9 cellular contexts compared by ENCODE assay signal in the genomic region with DNA sequence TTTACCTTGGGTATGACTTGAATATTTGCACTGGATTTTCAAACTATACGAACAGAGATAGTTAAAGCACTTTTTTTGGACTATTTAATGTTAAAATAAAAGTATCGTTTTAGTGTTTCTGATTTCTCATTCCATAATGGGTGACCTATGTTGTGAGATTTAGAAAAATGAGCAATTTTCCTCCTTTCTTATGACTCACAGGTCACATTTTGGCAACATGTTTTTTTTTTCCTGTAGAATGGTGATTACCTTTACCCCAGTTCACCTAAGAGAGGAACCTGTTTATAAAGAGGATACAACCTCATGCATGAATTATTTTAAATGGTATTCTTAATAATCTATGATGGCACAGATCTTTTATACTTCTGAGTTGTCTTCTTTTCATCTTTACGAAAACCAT.
DNase-seq lines count a peak whose midpoint lies in the region; ATAC-seq and TF ChIP-seq lines count a peak whose summit lies in the region.
"Had no signal": no experiment of that assay in that cellular context is flagged by ENCODE, and none has a peak within 500 bp of the region (broad histone marks: within the 10 kb centered on the region; RNA-seq: fewer than 3 reads in every experiment).

No MANE protein-coding gene starts in this region.

- peak overlapping the region in 3 of 4 donors; percentile 68 to 79 (median 73) for H3K27ac ChIP-seq in esophagus squamous epithelium
- peak overlapping the region in 7 of 8 donors; percentile 56 to 83 (median 76) for H3K27ac ChIP-seq in spleen
- H3K27ac ChIP-seq: 22Rv1 had no signal

- no peaks in the 10 kb centered on the region for H3K27me3 ChIP-seq in esophagus squamous epithelium
- no peaks in the 10 kb centered on the region for H3K27me3 ChIP-seq in spleen (replicated peaks in 1 of 7)

- peaks cover 80% of the 10 kb centered on the region for H3K4me1 Mint-ChIP-seq in T-helper 1 cell treated with Interleukin-12 subunit alpha and Interleukin-12 subunit beta and Interleukin-4 antibody, amounts not matched to agents 30 μg/mL and 1 μg/mL, for 36 hours (ENCODE audit: low read depth)
- peaks cover 31% of the 10 kb centered on the region for H3K4me1 Mint-ChIP-seq in mesothelial cell of epicardium

- peak overlapping the region; percentile 32 for H3K4me3 Mint-ChIP-seq in T-helper 1 cell treated with Interleukin-12 subunit alpha and Interleukin-12 subunit beta and Interleukin-4 antibody, amounts not matched to agents 30 μg/mL and 1 μg/mL, for 36 hours
- H3K4me3 Mint-ChIP-seq in mesothelial cell of epicardium = no peak overlapping the region

- no peak for TF ChIP-seq CTCF in esophagus squamous epithelium (IDR thresholded peaks at IDR 0.05)
- no peak for TF ChIP-seq CTCF in spleen (IDR thresholded peaks at IDR 0.05 in 8 of 11, conservative IDR thresholded peaks at IDR 0.05 in 3 of 11)
- TF ChIP-seq CTCF in mesothelial cell of epicardium (IDR thresholded peaks at IDR 0.05; ENCODE audit: unreplicated experiment) = no peak

- H3K4me3 ChIP-seq in esophagus squamous epithelium (no peak overlapping the region), spleen (peak overlapping the region in 1 of 8 donors; percentile 6)

- H3K4me1 ChIP-seq in esophagus squamous epithelium (peaks cover 16 to 74% (median 41%) of the 10 kb centered on the region in 3 donors), spleen (peaks cover 24 to 88% (median 62%) of the 10 kb centered on the region in 6 donors)

- H3K27ac Mint-ChIP-seq in T-helper 1 cell treated with Interleukin-12 subunit alpha and Interleukin-12 subunit beta and Interleukin-4 antibody, amounts not matched to agents 30 μg/mL and 1 μg/mL, for 36 hours = peak overlapping the region; percentile 71
- no peak overlapping the region for H3K27ac Mint-ChIP-seq in mesothelial cell of epicardium

- H3K27me3 Mint-ChIP-seq in T-helper 1 cell treated with Interleukin-12 subunit alpha and Interleukin-12 subunit beta and Interleukin-4 antibody, amounts not matched to agents 30 μg/mL and 1 μg/mL, for 36 hours (ENCODE audit: low read depth) = no peaks in the 10 kb centered on the region
- H3K27me3 Mint-ChIP-seq in mesothelial cell of epicardium (ENCODE audit: low read depth) = no peaks in the 10 kb centered on the region

- TF ChIP-seq POLR2A in esophagus squamous epithelium (IDR thresholded peaks at IDR 0.05) (no peak), spleen (IDR thresholded peaks at IDR 0.05) (no peak), erythroblast (IDR thresholded peaks at IDR 0.05; ENCODE audit: low read length) (no peak)

- no peaks in the 10 kb centered on the region for H3K9me3 ChIP-seq in esophagus squamous epithelium
- H3K9me3 ChIP-seq in spleen = peaks cover 0 to 5% (median 0%) of the 10 kb centered on the region in 8 donors

- ATAC-seq in activated CD4-positive, CD25-positive, alpha-beta regulatory T cell treated with anti-CD3 and anti-CD28 coated beads, Interleukin-2, amount 50 U/mL, for 24 hours = no peak

- H3K36me3 ChIP-seq in esophagus squamous epithelium = no peaks in the 10 kb centered on the region
- no peaks in the 10 kb centered on the region for H3K36me3 ChIP-seq in spleen

- intact Hi-C loops in esophagus squamous epithelium (cut with DNase I) = loop anchor here (10.0 kb wide), 1 partner anchor 439 kb away; a partner anchor contains a TSS
- intact Hi-C loops in spleen (cut with DNase I; ENCODE audit: low total_unique reads) = no loop called here

- peaks cover 31% of the 10 kb centered on the region for H3K36me3 Mint-ChIP-seq in T-helper 1 cell treated with Interleukin-12 subunit alpha and Interleukin-12 subunit beta and Interleukin-4 antibody, amounts not matched to agents 30 μg/mL and 1 μg/mL, for 36 hours (ENCODE audit: low read depth)
- H3K36me3 Mint-ChIP-seq in mesothelial cell of epicardium = peaks cover 15% of the 10 kb centered on the region

- 31 to 52% methylated on average over 3 of the region's 3 CpGs for WGBS in esophagus squamous epithelium, 2 donors
- 65 to 78% (median 67%) methylated on average over 3 of the region's 3 CpGs for WGBS in spleen, 5 donors

- H3K9me3 Mint-ChIP-seq in T-helper 1 cell treated with Interleukin-12 subunit alpha and Interleukin-12 subunit beta and Interleukin-4 antibody, amounts not matched to agents 30 μg/mL and 1 μg/mL, for 36 hours = peaks cover 18% of the 10 kb centered on the region
- H3K9me3 Mint-ChIP-seq in mesothelial cell of epicardium = peaks cover 18% of the 10 kb centered on the region

- DNase-seq in DMS53 (lab: John Stamatoyannopoulos, UW) = peak; percentile 1
- no peak for DNase-seq in DMS53 treated with DMSO at 0.1 percent for 48 hours (lab: John Stamatoyannopoulos, UW; ENCODE audit: unreplicated experiment)
- no peak for DNase-seq in esophagus squamous epithelium (lab: John Stamatoyannopoulos, UW)
- DNase-seq in spleen = no peak
- DNase-seq in mesothelial cell of epicardium (ENCODE audit: low spot score in 2 of 2, unreplicated experiment in 2 of 2) = no peak
- no peak for DNase-seq in erythroblast (lab: John Stamatoyannopoulos, UW)
